32 cellular contexts compared by ENCODE assay signal in the genomic region with DNA sequence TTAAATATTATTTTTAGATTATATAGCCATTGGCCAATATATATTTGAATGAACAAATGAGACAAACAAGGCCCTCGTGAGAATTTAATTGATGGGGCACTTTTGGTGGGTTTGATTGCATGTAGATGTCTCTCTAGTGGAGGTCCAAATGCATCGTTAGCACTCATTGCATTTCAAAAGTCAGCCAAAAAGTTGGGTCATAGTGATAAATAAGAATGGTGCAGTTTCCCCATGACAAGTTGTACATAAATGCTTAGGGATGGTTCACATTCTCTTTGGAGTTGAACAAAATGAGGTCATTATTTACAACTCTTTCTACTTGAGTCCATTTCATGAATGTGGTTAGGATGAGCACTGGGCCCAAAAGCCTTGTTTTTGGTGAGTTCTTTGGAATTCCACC. TPM values are rescaled to one million over a fixed set of nuclear protein-coding genes. Genes with fewer than 3 reads are reported as not detected.
DNase-seq lines count a peak whose midpoint lies in the region; ATAC-seq and TF ChIP-seq lines count a peak whose summit lies in the region.
"Had no signal": no experiment of that assay in that cellular context is flagged by ENCODE, and none has a peak within 500 bp of the region (broad histone marks: within the 10 kb centered on the region; RNA-seq: fewer than 3 reads in every experiment).

No MANE protein-coding gene starts in this region.

- no peak overlapping the region for H3K4me3 ChIP-seq in mammary epithelial cell (replicated peaks in 1 of 3; ENCODE audit: insufficient read depth in 1 of 3, low read depth in 2 of 3, low read length in 3 of 3)
- H3K4me3 ChIP-seq in gastrocnemius medialis, result peak overlapping the region; percentile 50 to 62 (median 56)
- H3K4me3 ChIP-seq: ascending aorta, esophagus squamous epithelium, thoracic aorta, uterus had no signal

- DNase-seq in NCI-H2029 (lab: John Stamatoyannopoulos, UW) (peak; percentile 7), NCI-H2029 treated with DMSO at 0.1 percent for 48 hours (lab: John Stamatoyannopoulos, UW) (no peak), NCI-H446 treated with DMSO at 0.1 percent for 48 hours (lab: John Stamatoyannopoulos, UW) (peak; percentile 32), mammary epithelial cell (no peak), gastrocnemius medialis (no peak), GDM1 (lab: John Stamatoyannopoulos, UW) (no peak), GM20000 (ENCODE audit: low spot score) (no peak), AG08396 (ENCODE audit: low spot score) (no peak)
- DNase-seq: activated CD4-positive, alpha-beta T cell treated with anti-CD3 and anti-CD28 coated beads, Interleukin-2, amount 10 ng/mL, durations not matched to agents 24 days and 14 days; activated effector memory CD4-positive, alpha-beta T cell treated with anti-CD3 and anti-CD28 coated beads, Interleukin-2, amount 50 U/mL, for 16 hours; activated naive CD8-positive, alpha-beta T cell treated with anti-CD3 and anti-CD28 coated beads for 36 hours; activated T-cell treated with anti-CD3 and anti-CD28 coated beads, Interleukin-2, amount 50 U/mL, for 1 hour; BE2C; CD8-positive, alpha-beta memory T cell; central memory CD4-positive, alpha-beta T cell; DMS153; esophagus squamous epithelium; GOT3; hippocampal formation; midbrain; natural killer cell; NCI-H1694; small intestine; uterus had no signal

- TSS peak; percentile 80 for BruUV-seq in mammary epithelial cell (replicated peaks; lab: Mats Ljungman, UMichigan)

- no peaks in the 10 kb centered on the region for H3K36me3 ChIP-seq in mammary epithelial cell (ENCODE audit: insufficient read depth, low read length)
- H3K36me3 ChIP-seq in gastrocnemius medialis, result peaks cover 0 to 8% of the 10 kb centered on the region in 2 donors
- H3K36me3 ChIP-seq: ascending aorta, BE2C, esophagus squamous epithelium, thoracic aorta, uterus had no signal

- H4K20me1 ChIP-seq in mammary epithelial cell (ENCODE audit: insufficient read depth, low read length), result no peaks in the 10 kb centered on the region

- peak in 1 of 2 donors; percentile 45 for TF ChIP-seq POLR2A in gastrocnemius medialis (IDR thresholded peaks at IDR 0.05)

- H3K4me2 ChIP-seq in mammary epithelial cell (ENCODE audit: insufficient read depth, low read depth, low read length), result no peak overlapping the region

- no peak overlapping the region for H3K27ac ChIP-seq in mammary epithelial cell (ENCODE audit: insufficient read depth, low read depth, low read length)
- H3K27ac ChIP-seq in gastrocnemius medialis, result peak overlapping the region; percentile 77 to 93 (median 90)
- H3K27ac ChIP-seq: ascending aorta, esophagus squamous epithelium, thoracic aorta, uterus had no signal

- H3K9me3 ChIP-seq in mammary epithelial cell (replicated peaks; ENCODE audit: insufficient read depth, low read length), result no peaks in the 10 kb centered on the region
- no peaks in the 10 kb centered on the region for H3K9me3 ChIP-seq in gastrocnemius medialis
- H3K9me3 ChIP-seq: ascending aorta, BE2C, esophagus squamous epithelium, thoracic aorta, uterus had no signal

- no peaks in the 10 kb centered on the region for H3K79me2 ChIP-seq in mammary epithelial cell (ENCODE audit: insufficient read depth, low read length)

- TF ChIP-seq CTCF in mammary epithelial cell (conservative IDR thresholded peaks at IDR 0.05 in 1 of 2, IDR thresholded peaks at IDR 0.05 in 1 of 2; ENCODE audit: extremely low read depth in 1 of 2, insufficient read depth in 1 of 2, low read depth in 1 of 2, low read length in 2 of 2) (no peak), gastrocnemius medialis (IDR thresholded peaks at IDR 0.05 in 4 of 5, conservative IDR thresholded peaks at IDR 0.05 in 1 of 5) (no peak), GM20000 (IDR thresholded peaks at IDR 0.05; ENCODE audit: extremely low read depth, missing control alignments) (no peak)

- H3K27me3 ChIP-seq in mammary epithelial cell (ENCODE audit: insufficient read depth, low read length) (no peaks in the 10 kb centered on the region), gastrocnemius medialis (no peaks in the 10 kb centered on the region)
- H3K27me3 ChIP-seq: ascending aorta, esophagus squamous epithelium, uterus had no signal

- no peak overlapping the region for H2AFZ ChIP-seq in mammary epithelial cell (ENCODE audit: low read depth, low read length)

- intact Hi-C loops in mammary epithelial cell (cut with micrococcal nuclease) (no loop called here), gastrocnemius medialis (cut with DNase I; ENCODE audit: low total_unique reads) (loop anchor here (2.0 to 5.0 kb wide), 2 partner anchors 39 to 41 kb away; partner anchors contain the start of gene RAB3IP)

- H3K4me1 ChIP-seq in mammary epithelial cell (ENCODE audit: insufficient read depth, low read length) (no peaks in the 10 kb centered on the region), gastrocnemius medialis (peaks cover 33 to 49% of the 10 kb centered on the region in 2 donors)
- H3K4me1 ChIP-seq: ascending aorta, BE2C, uterus had no signal

- WGBS in mammary epithelial cell (ENCODE audit: low coverage, missing lambda C conversion rate), result 92% methylated on average over 2 of the region's 2 CpGs

- dilution Hi-C loops in mammary epithelial cell (cut with HindIII; ENCODE audit: low sequenced_read_pairs), result no loop called here

- CTCF ChIA-PET in mammary epithelial cell (lab: Charles Lee; ENCODE audit: low non-redundant PET), result no interaction called here

- ATAC-seq in gastrocnemius medialis, result peak; percentile 24 to 42
- ATAC-seq: natural killer cell, Panc1 had no signal

- in situ Hi-C loops in mammary epithelial cell (cut with MboI; ENCODE audit: low sequenced_read_pairs in 2 of 2), result no loop called here
- in situ Hi-C loops in gastrocnemius medialis (cut with MboI; ENCODE audit: low sequenced_read_pairs in 4 of 4), result loop anchor here in 1 of 4 donors (10.0 kb wide), 1 partner anchor 53 kb away; no protein-coding TSS in a partner anchor

- H3K9ac ChIP-seq in mammary epithelial cell (ENCODE audit: insufficient read depth, low read length), result no peak overlapping the region

RNA-seq across cellular contexts. Expression of gene BEST3, which starts 1.0 kb away (rescaled TPM):
- total RNA-seq in mammary epithelial cell (under 1 TPM; under 0.01 to 0.09 TPM), gastrocnemius medialis (100 to 1,000 TPM in 3 of 4 donors, 10 to 100 TPM in 1; 61.8 to 163 (median 119) TPM)
- polyA plus RNA-seq in mammary epithelial cell, result 0.06 TPM
- 0.57 TPM for polyA minus RNA-seq in mammary epithelial cell
- total RNA-seq: activated CD4-positive, alpha-beta T cell treated with anti-CD3 and anti-CD28 coated beads, Interleukin-2, amount 10 ng/mL, durations not matched to agents 24 days and 14 days; activated CD8-positive, alpha-beta memory T cell treated with anti-CD3 and anti-CD28 coated beads for 36 hours; activated naive CD8-positive, alpha-beta T cell treated with anti-CD3 and anti-CD28 coated beads for 36 hours; ascending aorta; CD8-positive, alpha-beta memory T cell; esophagus squamous epithelium; left lobe of liver; natural killer cell; omental fat pad; T-helper 2 cell treated with Interferon-gamma antibody and Interleukin-4, amounts not matched to agents 100 ng/mL and 5 ng/mL, for 36 hours; thoracic aorta had no signal
- polyA plus RNA-seq: CD8-positive, alpha-beta memory T cell; IgD-negative memory B cell had no signal

RNA-seq across cellular contexts. Expression of gene RAB3IP, which starts 40.6 kb away (rescaled TPM):
- 10 to 100 TPM; 22.3 to 33.1 TPM for total RNA-seq in mammary epithelial cell
- polyA plus RNA-seq in mammary epithelial cell, result 11.5 TPM
- polyA minus RNA-seq in mammary epithelial cell, result 5.7 TPM
- 10 to 100 TPM; 18.6 to 27.4 (median 20.3) TPM for total RNA-seq in gastrocnemius medialis

Comparison
In these comparisons a context has a peak if more than half of its experiments do, and no peak if none do; other contexts are left out.
1. DNase-seq: peak in NCI-H2029 (single experiment) and NCI-H446 treated with DMSO at 0.1 percent for 48 hours (single experiment); none in NCI-H2029 treated with DMSO at 0.1 percent for 48 hours (single experiment), mammary epithelial cell (single experiment), gastrocnemius medialis (0 of 2), GDM1 (single experiment), GM20000 (single experiment) and AG08396 (single experiment).
2. H3K4me3 ChIP-seq: peak in gastrocnemius medialis (4 of 4); none in mammary epithelial cell (0 of 3).
3. RNA of gene BEST3, which starts 1.0 kb away (total RNA-seq): 61.8 to 163 TPM in gastrocnemius medialis; under 0.01 to 0.09 TPM in mammary epithelial cell; every median in the first group is over 10 times any median in the second.